8 cellular contexts compared by ENCODE assay signal in the genomic region with DNA sequence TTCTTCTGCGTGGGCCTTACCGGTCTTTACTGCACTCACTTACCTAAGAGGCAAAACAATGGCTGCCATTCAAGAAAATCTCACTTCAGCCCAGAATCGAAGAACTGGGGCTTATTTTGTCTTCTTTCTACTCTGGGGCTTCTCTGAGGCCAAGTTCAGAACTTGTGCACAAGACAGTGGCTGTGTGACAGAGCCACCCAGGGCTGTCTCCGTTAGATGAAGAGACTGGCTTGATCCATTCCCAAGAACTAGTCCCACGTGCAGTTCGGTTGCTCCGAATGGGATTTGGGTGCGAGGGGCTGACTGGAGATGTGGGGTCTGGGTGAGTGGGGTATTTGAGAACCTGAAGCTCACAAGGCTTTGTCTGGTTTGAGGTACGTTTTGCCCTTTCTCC. TPM values are rescaled to one million over a fixed set of nuclear protein-coding genes. Genes with fewer than 3 reads are reported as not detected.
DNase-seq lines count a peak whose midpoint lies in the region; ATAC-seq and TF ChIP-seq lines count a peak whose summit lies in the region.

No MANE protein-coding gene starts in this region.

- H3K9ac ChIP-seq in MM.1S (ENCODE audit: low read length) (peak overlapping the region; percentile 84; the same call in 1 of the 2 replicates), colonic mucosa (ENCODE audit: low read depth in 2 of 2, low read length in 2 of 2) (peak overlapping the region; percentile 82 to 93)

- H3K27ac ChIP-seq in MM.1S (ENCODE audit: low read length) (peak overlapping the region; percentile 60; the same call in 1 of the 2 replicates), colonic mucosa (peak overlapping the region; percentile 93), mesodermal cell (ENCODE audit: low read depth, low read length, severe bottlenecking) (peak overlapping the region; percentile 92), upper lobe of left lung (peak overlapping the region; percentile 93 to 98 (median 97))

- no peaks in the 10 kb centered on the region for H4K20me1 ChIP-seq in MM.1S (ENCODE audit: insufficient read depth, low read length)

- H3K79me2 ChIP-seq in MM.1S (ENCODE audit: low read length) = peaks cover 16% of the 10 kb centered on the region

- no peaks in the 10 kb centered on the region; the same call in 1 of the 2 replicates for H3K36me3 ChIP-seq in MM.1S (replicated peaks; ENCODE audit: insufficient read depth, low read length)
- H3K36me3 ChIP-seq in colonic mucosa = no peaks in the 10 kb centered on the region
- peaks cover 18% of the 10 kb centered on the region for H3K36me3 ChIP-seq in mesodermal cell (ENCODE audit: control insufficient read depth, insufficient read depth, low read length)
- H3K36me3 ChIP-seq in upper lobe of left lung = no peaks in the 10 kb centered on the region

- H3K27me3 ChIP-seq in MM.1S (replicated peaks; ENCODE audit: insufficient read depth, low read length) (no peaks in the 10 kb centered on the region), colonic mucosa (no peaks in the 10 kb centered on the region), upper lobe of left lung (no peaks in the 10 kb centered on the region)

- TF ChIP-seq EP300 in upper lobe of left lung (IDR thresholded peaks at IDR 0.05) = no peak

- H2AFZ ChIP-seq in MM.1S (ENCODE audit: low read length) = peak overlapping the region; percentile 98

- no peak for TF ChIP-seq CTCF in GM12864 (IDR thresholded peaks at IDR 0.05; ENCODE audit: low read depth, low read length, missing control alignments)
- no peak for TF ChIP-seq CTCF in MM.1S (IDR thresholded peaks at IDR 0.05; ENCODE audit: low read length)
- TF ChIP-seq CTCF in colonic mucosa (IDR thresholded peaks at IDR 0.05) = no peak
- no peak for TF ChIP-seq CTCF in upper lobe of left lung (IDR thresholded peaks at IDR 0.05)

- H3F3A ChIP-seq in MM.1S (ENCODE audit: insufficient read depth, low read length) = 0 out of 2 replicates have a peak, but pooled peaks cover 4% of the 10 kb centered on the region

- peak overlapping the region; percentile 90 for H3K4me2 ChIP-seq in MM.1S (ENCODE audit: low read depth, low read length)

- 21 to 48% methylated on average over 4 to 9 of the region's 9 CpGs for WGBS in mesodermal cell (ENCODE audit: insufficient coverage in 2 of 2), 2 experiments
- WGBS in upper lobe of left lung, 2 donors = 12 to 18% methylated on average over 8 to 9 of the region's 9 CpGs

- peaks cover 9% of the 10 kb centered on the region for H3K4me1 ChIP-seq in MM.1S (ENCODE audit: low read length)
- no peaks in the 10 kb centered on the region for H3K4me1 ChIP-seq in colonic mucosa
- no peaks in the 10 kb centered on the region for H3K4me1 ChIP-seq in mesodermal cell (ENCODE audit: control insufficient read depth, insufficient read depth, low read length, poor library complexity, severe bottlenecking)
- H3K4me1 ChIP-seq in upper lobe of left lung = peaks cover 20 to 35% (median 24%) of the 10 kb centered on the region in 4 donors

- no peaks in the 10 kb centered on the region for H3K9me2 ChIP-seq in MM.1S (replicated peaks; ENCODE audit: insufficient read depth, low read length)

- no peak for ATAC-seq in upper lobe of left lung (ENCODE audit: low FRiP score in 2 of 2)
- no peak for ATAC-seq in GM21576 (IDR thresholded peaks at IDR 0.05; ENCODE audit: unreplicated experiment)

- DNase-seq in GM12864 (ENCODE audit: low read depth) (no peak), MM.1S (peak; percentile 21), colonic mucosa (no peak), upper lobe of left lung (peak in 1 of 2 donors; percentile 21), AG20443 (ENCODE audit: low spot score) (no peak), NCI-H2107 treated with DMSO at 0.1 percent for 48 hours (lab: John Stamatoyannopoulos, UW; ENCODE audit: unreplicated experiment) (no peak)

- TF ChIP-seq POLR2A in upper lobe of left lung (IDR thresholded peaks at IDR 0.05) = no peak

- H3K4me3 ChIP-seq in GM12864 (ENCODE audit: low read depth, low read length) = peak overlapping the region; percentile 96
- H3K4me3 ChIP-seq in MM.1S (ENCODE audit: low read length) = peak overlapping the region; percentile 90
- H3K4me3 ChIP-seq in colonic mucosa = peak overlapping the region; percentile 91
- peak overlapping the region; percentile 93 for H3K4me3 ChIP-seq in mesodermal cell (ENCODE audit: extremely low read depth, insufficient read depth, low read length, poor library complexity, severe bottlenecking)
- H3K4me3 ChIP-seq in upper lobe of left lung = peak overlapping the region; percentile 63 to 96 (median 84)

- intact Hi-C loops in colonic mucosa (cut with DNase I) = loop anchor here (5.0 kb wide), 1 partner anchor 220 kb away; no protein-coding TSS in a partner anchor

- H3K9me3 ChIP-seq in MM.1S (replicated peaks; ENCODE audit: insufficient read depth, low read length) = no peaks in the 10 kb centered on the region
- H3K9me3 ChIP-seq in colonic mucosa = no peaks in the 10 kb centered on the region
- H3K9me3 ChIP-seq in mesodermal cell (ENCODE audit: control insufficient read depth, low read length) = peaks cover 12% of the 10 kb centered on the region
- H3K9me3 ChIP-seq in upper lobe of left lung = no peaks in the 10 kb centered on the region

RNA-seq across cellular contexts. Expression of a gene that starts 0.8 kb away (rescaled TPM):
- 10 to 100 TPM; 68.7 to 76.3 TPM for total RNA-seq in colonic mucosa
- 110 TPM for polyA plus RNA-seq in mesodermal cell (2013, experiment 1 of 2)
- 89.0 TPM for polyA plus RNA-seq in mesodermal cell (2013, experiment 2 of 2)
- total RNA-seq in upper lobe of left lung = 100 to 1,000 TPM in 4 of 6 donors, 10 to 100 TPM in 2; 74.5 to 257 (median 103) TPM
